In the genomic region with DNA sequence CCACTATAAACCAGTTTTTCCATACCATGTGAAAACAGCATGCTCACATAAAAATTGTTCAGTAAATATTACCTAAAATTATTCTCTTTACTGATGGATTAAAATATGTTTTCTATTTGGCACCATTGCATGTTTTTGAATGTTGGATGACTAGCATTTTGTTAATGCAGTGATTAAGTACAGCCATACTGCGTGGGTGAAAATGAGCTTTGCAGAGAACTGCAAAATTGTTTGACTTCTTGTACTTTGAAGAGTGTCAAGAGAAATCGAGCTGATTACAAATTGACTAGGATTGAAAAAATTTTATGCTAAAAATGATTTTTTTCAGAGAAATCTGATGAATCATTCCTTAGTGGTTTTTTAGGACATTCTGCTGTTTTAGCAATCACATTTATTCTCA, we compare ENCODE assay signal across 6 cellular contexts.
"Had no signal": no experiment of that assay in that cellular context is flagged by ENCODE, and none has a peak within 500 bp of the region (broad histone marks: within the 10 kb centered on the region; RNA-seq: fewer than 3 reads in every experiment).

No MANE protein-coding gene starts in this region.

- DNase-seq: H9, HCEC 1CT, IMR-90, KG1 had no signal

- H3K4me2 ChIP-seq: GM23338 had no signal

- H3K4me3 ChIP-seq: GM23338, K562 had no signal
